In the genomic region with DNA sequence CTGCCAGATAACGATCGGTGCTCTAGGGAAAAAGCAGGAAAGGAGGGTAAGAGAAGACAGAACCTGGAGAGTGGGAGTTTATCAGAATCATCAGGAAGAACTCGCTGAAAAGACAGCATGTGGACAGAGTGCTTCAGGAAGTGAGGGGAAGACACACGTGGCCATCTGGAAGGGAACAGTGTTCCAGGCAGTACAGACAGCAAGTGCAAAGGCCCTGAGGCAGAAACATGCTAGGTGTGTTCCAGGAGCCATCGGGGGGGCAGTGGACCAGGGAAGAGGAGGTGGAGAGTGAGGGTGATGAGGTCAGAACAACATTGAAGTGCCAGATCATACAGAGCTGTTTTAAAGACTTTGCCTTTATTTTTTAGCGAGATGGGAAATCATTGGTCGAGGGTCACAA, we compare ENCODE assay signal across 19 cellular contexts.
DNase-seq lines count a peak whose midpoint lies in the region; FAIRE-seq and TF ChIP-seq lines count a peak whose summit lies in the region.
"Had no signal": no experiment of that assay in that cellular context is flagged by ENCODE, and none has a peak within 500 bp of the region (broad histone marks: within the 10 kb centered on the region; RNA-seq: fewer than 3 reads in every experiment).

No MANE protein-coding gene starts in this region.

- H3K4me3 Mint-ChIP-seq in H9 = no peak overlapping the region
- H3K4me3 Mint-ChIP-seq: CD4-positive, alpha-beta T cell; HFFc6 had no signal

- TF ChIP-seq RAD21 in H1 (IDR thresholded peaks at IDR 0.05 in 1 of 2, conservative IDR thresholded peaks at IDR 0.05 in 1 of 2; ENCODE audit: low read depth in 2 of 2, low read length in 2 of 2) = no peak

- H3K36me3 ChIP-seq in WERI-Rb-1 (no peaks in the 10 kb centered on the region), H1 (ENCODE audit: control insufficient read depth in 2 of 4, insufficient read depth in 4 of 4, low read length in 3 of 4) (no peaks in the 10 kb centered on the region), Karpas-422 (ENCODE audit: insufficient read depth, low read length) (no peaks in the 10 kb centered on the region), right atrium auricular region (no peaks in the 10 kb centered on the region)

- H3K9ac ChIP-seq in H1 (replicated peaks in 1 of 4; ENCODE audit: extremely low read depth in 1 of 4, low read depth in 3 of 4, low read length in 3 of 4) (no peak overlapping the region), Karpas-422 (ENCODE audit: low read length) (no peak overlapping the region), H9 (ENCODE audit: extremely low read depth, insufficient read length, low read length) (no peak overlapping the region)

- TF ChIP-seq EP300 in H1 (IDR thresholded peaks at IDR 0.05; ENCODE audit: borderline replicate concordance in 1 of 2, low read depth in 2 of 2, low read length in 2 of 2) = no peak

- CTCF ChIA-PET in H1 (lab: Charles Lee; ENCODE audit: partially characterized antibody) = no interaction called here

- H4K5ac ChIP-seq in H1 (ENCODE audit: insufficient read length, low read depth, low read length) (no peak overlapping the region), H9 (ENCODE audit: insufficient read length, low read depth, low read length) (no peak overlapping the region)

- H2BK20ac ChIP-seq in H1 (ENCODE audit: low read length) = 0 out of 2 replicates have a peak overlapping the region, but pooled peaks have one; percentile 43
- no peak overlapping the region for H2BK20ac ChIP-seq in H9 (ENCODE audit: low read depth, low read length, poor library complexity, severe bottlenecking)

- H4K8ac ChIP-seq in H1 (ENCODE audit: extremely low read depth, insufficient read depth, low read length) (no peak overlapping the region), H9 (replicated peaks; ENCODE audit: insufficient read length, low read depth, low read length) (no peak overlapping the region)

- POLR2A ChIA-PET in H1 (lab: Charles Lee; ENCODE audit: partially characterized antibody) = no interaction called here

- H3K27ac ChIP-seq in WERI-Rb-1 (peak overlapping the region; percentile 78), H1 (ENCODE audit: low read depth, low read length) (no peak overlapping the region), Karpas-422 (ENCODE audit: low read length) (no peak overlapping the region), right atrium auricular region (no peak overlapping the region), H9 (ENCODE audit: insufficient read length, low read depth, low read length) (no peak overlapping the region)
- H3K27ac ChIP-seq: 22Rv1, A549, C4-2B had no signal

- H3K4me2 ChIP-seq in H1 (ENCODE audit: insufficient read depth in 1 of 2, low read depth in 2 of 2, low read length in 2 of 2) (no peak overlapping the region), Karpas-422 (ENCODE audit: low read depth, low read length, poor library complexity, severe bottlenecking) (no peak overlapping the region), H9 (ENCODE audit: insufficient read depth, insufficient read length, low read length) (no peak overlapping the region)
- H3K4me2 ChIP-seq: A549 had no signal

- no peaks in the 10 kb centered on the region for H3K79me2 ChIP-seq in H1 (ENCODE audit: control insufficient read depth in 1 of 2, insufficient read depth in 2 of 2, low read length in 2 of 2)
- no peaks in the 10 kb centered on the region for H3K79me2 ChIP-seq in Karpas-422 (ENCODE audit: low read length)
- no peaks in the 10 kb centered on the region for H3K79me2 ChIP-seq in H9 (ENCODE audit: insufficient read depth, low read length)

- no peak overlapping the region for H3K4me3 ChIP-seq in WERI-Rb-1 (ENCODE audit: low read depth, low read length)
- H3K4me3 ChIP-seq in H1 (ENCODE audit: extremely low read depth in 1 of 4, insufficient read depth in 2 of 4, low read depth in 3 of 4, low read length in 4 of 4) = no peak overlapping the region
- H3K4me3 ChIP-seq in Karpas-422 (ENCODE audit: low read length) = no peak overlapping the region
- H3K4me3 ChIP-seq in right atrium auricular region = no peak overlapping the region
- H3K4me3 ChIP-seq: A549 had no signal

- H3K27me3 ChIP-seq in WERI-Rb-1 (ENCODE audit: insufficient read depth, low read depth, severe bottlenecking) (no peaks in the 10 kb centered on the region), H1 (replicated peaks in 1 of 4; ENCODE audit: control insufficient read depth in 3 of 4, extremely low read depth in 1 of 4, insufficient read depth in 3 of 4, low read length in 3 of 4) (no peaks in the 10 kb centered on the region), Karpas-422 (ENCODE audit: low read length) (no peaks in the 10 kb centered on the region; the same call in 1 of the 2 replicates), right atrium auricular region (no peaks in the 10 kb centered on the region), H9 (ENCODE audit: insufficient read depth, low read length) (no peaks in the 10 kb centered on the region)

- no peak for FAIRE-seq in H1 (lab: Jason Lieb, UNC)
- FAIRE-seq: A549, HTR-8/SVneo had no signal

- no peaks in the 10 kb centered on the region for H3K9me2 ChIP-seq in Karpas-422 (replicated peaks; ENCODE audit: insufficient read depth, low read length)

- H3K4me1 Mint-ChIP-seq in H9 = peaks cover 0 to 7% of the 10 kb centered on the region in 2 experiments; a peak in 1 of 4 replicates

- H3K4me1 ChIP-seq in H1 (replicated peaks in 1 of 4; ENCODE audit: control insufficient read depth in 3 of 4, insufficient read depth in 4 of 4, low read length in 3 of 4) = peaks cover 0 to 4% (median 0%) of the 10 kb centered on the region in 4 experiments; a peak in 1 of 7 replicates
- no peaks in the 10 kb centered on the region for H3K4me1 ChIP-seq in Karpas-422 (ENCODE audit: low read length)
- no peaks in the 10 kb centered on the region for H3K4me1 ChIP-seq in right atrium auricular region
- H3K4me1 ChIP-seq in H9 (ENCODE audit: insufficient read depth, low read length) = no peaks in the 10 kb centered on the region
- H3K4me1 ChIP-seq: A549, Caco-2 had no signal

- DNase-seq in NCI-H82 (lab: John Stamatoyannopoulos, UW) = peak; percentile 51
- DNase-seq in NCI-H82 treated with DMSO at 0.1 percent for 48 hours (lab: John Stamatoyannopoulos, UW; ENCODE audit: unreplicated experiment) = no peak
- DNase-seq in WERI-Rb-1 = no peak
- no peak for DNase-seq in H1 (ENCODE audit: low read depth in 1 of 2, low spot score in 2 of 2)
- DNase-seq in Karpas-422 = no peak
- DNase-seq in right atrium auricular region (ENCODE audit: low spot score) = no peak
- no peak for DNase-seq in H9
- DNase-seq: AML-193; Caco-2; CD4-positive, alpha-beta T cell; GF-D8; HCEC 1CT; HFFc6; IMR-90; KBM-7 had no signal

- H2AK5ac ChIP-seq in H1 (ENCODE audit: low read depth, low read length) = no peak overlapping the region
- H2AK5ac ChIP-seq in H9 (ENCODE audit: insufficient read length, low read length) = no peak overlapping the region

- TF ChIP-seq CTCF in WERI-Rb-1 (IDR thresholded peaks at IDR 0.05; ENCODE audit: low read depth, low read length) (no peak), H1 (IDR thresholded peaks at IDR 0.05; ENCODE audit: control extremely low read depth in 1 of 3, insufficient read depth in 1 of 3, low read depth in 1 of 3, low read length in 3 of 3) (no peak), right atrium auricular region (IDR thresholded peaks at IDR 0.05) (no peak), H9 (conservative IDR thresholded peaks at IDR 0.05) (no peak)

- H2BK5ac ChIP-seq in H1 (ENCODE audit: low read depth, low read length) (no peak overlapping the region), H9 (ENCODE audit: insufficient read length, low read length) (no peak overlapping the region)

- H3K79me1 ChIP-seq in H1 (ENCODE audit: low read depth, low read length) = no peaks in the 10 kb centered on the region
- H3K79me1 ChIP-seq in H9 (ENCODE audit: insufficient read depth, low read depth, low read length, poor library complexity, severe bottlenecking) = no peaks in the 10 kb centered on the region

- H2BK120ac ChIP-seq in H1 (replicated peaks; ENCODE audit: low read depth, low read length) (no peak overlapping the region), H9 (ENCODE audit: low read depth, low read length, poor library complexity, severe bottlenecking) (no peak overlapping the region)

- no peaks in the 10 kb centered on the region; the same call in 1 of the 2 replicates for H3K27me3 Mint-ChIP-seq in H9 (ENCODE audit: low read depth)
- H3K27me3 Mint-ChIP-seq: CD4-positive, alpha-beta T cell had no signal

- H3K23me2 ChIP-seq in H1 (ENCODE audit: low read depth, low read length) (no peaks in the 10 kb centered on the region), H9 (ENCODE audit: insufficient read length, low read depth, low read length, poor library complexity, severe bottlenecking) (no peaks in the 10 kb centered on the region)

- H3K23ac ChIP-seq in H1 (ENCODE audit: insufficient read length) = no peak overlapping the region
- no peak overlapping the region for H3K23ac ChIP-seq in H9 (ENCODE audit: insufficient read length, low read depth, low read length)

- H3T11ph ChIP-seq in H9 (ENCODE audit: low read length) = no peak overlapping the region

- H3K14ac ChIP-seq in H1 (ENCODE audit: insufficient read length) (no peak overlapping the region), H9 (ENCODE audit: insufficient read depth, low read length) (no peak overlapping the region)

- H2BK15ac ChIP-seq in H1 (ENCODE audit: low read length) = no peak overlapping the region
- no peak overlapping the region for H2BK15ac ChIP-seq in H9 (ENCODE audit: low read depth, low read length)

- H3K18ac ChIP-seq in H1 (ENCODE audit: extremely low read depth, low read length) (no peak overlapping the region), H9 (ENCODE audit: insufficient read length, low read depth, low read length) (no peak overlapping the region)

- H2AFZ ChIP-seq in H1 (ENCODE audit: low read length) = no peak overlapping the region
- no peak overlapping the region for H2AFZ ChIP-seq in Karpas-422 (ENCODE audit: low read length)
- H2AFZ ChIP-seq in H9 (ENCODE audit: low read length) = no peak overlapping the region

- WGBS in H1 (ENCODE audit: extremely low coverage in 1 of 2, insufficient coverage in 1 of 2, insufficient read length in 1 of 2, insufficient replicate concordance in 2 of 2, low coverage in 1 of 2, low lambda C conversion rate in 2 of 2, missing lambda C conversion rate in 1 of 2), 2 experiments = 91% methylated on average over 7 of the region's 7 CpGs; no CpG with 5 or more reads in 1 of the 2 experiments
- no CpG with 5 or more reads among the region's 7 CpGs for WGBS in H9 (ENCODE audit: extremely low coverage, insufficient read length, low lambda C conversion rate)

- no peak overlapping the region for H3K56ac ChIP-seq in H1 (replicated peaks; ENCODE audit: insufficient read length, low read depth, low read length)
- H3K56ac ChIP-seq in H9 (ENCODE audit: insufficient read length, low read depth, low read length) = no peak overlapping the region

- H3K36me3 Mint-ChIP-seq in H9 (ENCODE audit: insufficient read depth in 1 of 3, low read depth in 3 of 3) = peaks cover 2 to 4% (median 4%) of the 10 kb centered on the region in 3 experiments; a peak in 3 of 7 replicates

- no peak for TF ChIP-seq POLR2A in H1 (IDR thresholded peaks at IDR 0.05; ENCODE audit: control extremely low read depth in 1 of 2, low read depth in 2 of 2, low read length in 2 of 2)

- no peaks in the 10 kb centered on the region for H4K20me1 ChIP-seq in H1 (replicated peaks in 1 of 2; ENCODE audit: control insufficient read depth in 1 of 2, insufficient read depth in 2 of 2, low read length in 2 of 2)
- no peaks in the 10 kb centered on the region for H4K20me1 ChIP-seq in Karpas-422 (ENCODE audit: insufficient read depth, low read depth, low read length)
- H4K20me1 ChIP-seq in H9 (ENCODE audit: control insufficient read depth, insufficient read depth, insufficient read length) = no peaks in the 10 kb centered on the region

- H4K91ac ChIP-seq in H1 (replicated peaks; ENCODE audit: insufficient read length, low read length) = no peak overlapping the region
- no peak overlapping the region for H4K91ac ChIP-seq in H9 (ENCODE audit: insufficient read length, low read depth, low read length)

- H3K4ac ChIP-seq in H1 (replicated peaks; ENCODE audit: insufficient read length, low read depth, low read length) (no peak overlapping the region), H9 (ENCODE audit: low read depth, low read length) (no peak overlapping the region)

- H2BK12ac ChIP-seq in H1 (ENCODE audit: low read depth, low read length) (no peak overlapping the region), H9 (ENCODE audit: insufficient read length, low read depth, low read length) (no peak overlapping the region)

- peaks cover 1 to 9% of the 10 kb centered on the region in 2 experiments; a peak in 2 of 5 replicates for H3K9me3 Mint-ChIP-seq in H9

- no peak overlapping the region for H3K27ac Mint-ChIP-seq in H9
- H3K27ac Mint-ChIP-seq: CD4-positive, alpha-beta T cell; HFFc6 had no signal

- H3K9me3 ChIP-seq in WERI-Rb-1 (ENCODE audit: severe bottlenecking) = no peaks in the 10 kb centered on the region
- H3K9me3 ChIP-seq in H1 (ENCODE audit: insufficient read depth in 2 of 2, low read depth in 1 of 2, low read length in 1 of 2) = no peaks in the 10 kb centered on the region
- no peaks in the 10 kb centered on the region for H3K9me3 ChIP-seq in Karpas-422 (ENCODE audit: low read length)
- no peaks in the 10 kb centered on the region for H3K9me3 ChIP-seq in right atrium auricular region
- H3K9me3 ChIP-seq in H9 (ENCODE audit: control insufficient read depth, low read depth, low read length) = no peaks in the 10 kb centered on the region
- H3K9me3 ChIP-seq: A549, Caco-2 had no signal
